In genomic region chr1:30525980-30526651, GRCh38 we compare ENCODE assay signal across 12 cellular contexts.
A peak's percentile ranks its signal among the peaks of the same experiment; 100 is the strongest.
DNase-seq lines count a peak whose midpoint lies in the region; ATAC-seq, FAIRE-seq and TF ChIP-seq lines count a peak whose summit lies in the region.
"Had no signal": no experiment of that assay in that cellular context is flagged by ENCODE, and none has a peak within 500 bp of the region (broad histone marks: within the 10 kb centered on the region; RNA-seq: fewer than 3 reads in every experiment).

No MANE protein-coding gene starts in this region.

- no TSS peak for BruUV-seq in PC-9 (replicated peaks; lab: Mats Ljungman, UMichigan)

- H3K79me2 ChIP-seq in PC-9 (ENCODE audit: low read depth) (no peaks in the 10 kb centered on the region), SK-N-SH (ENCODE audit: insufficient read depth) (no peaks in the 10 kb centered on the region)

- CTCF ChIA-PET in PC-9 (lab: Charles Lee), result interaction anchor here (0.5 kb wide), 1 partner anchor 395 kb away, joined by 3 read pairs; no protein-coding TSS in a partner anchor
- CTCF ChIA-PET in SK-N-SH (lab: Yijun Ruan, JAX), result interaction anchor here (1.2 to 1.5 kb wide), 2 partner anchors 11 to 146 kb away, joined by 3 to 5 read pairs; no protein-coding TSS in a partner anchor

- H3K27me3 ChIP-seq in PC-9 (ENCODE audit: insufficient read depth, low read depth) (no peaks in the 10 kb centered on the region), SK-N-SH (ENCODE audit: insufficient read depth) (no peaks in the 10 kb centered on the region)
- H3K27me3 ChIP-seq: testis had no signal

- no peaks in the 10 kb centered on the region for H3F3A ChIP-seq in PC-9 (ENCODE audit: insufficient read depth, low read depth)
- H3F3A ChIP-seq in SK-N-SH (replicated peaks; ENCODE audit: insufficient read depth), result no peaks in the 10 kb centered on the region

- no peak overlapping the region for H3K9ac ChIP-seq in SK-N-SH

- H4K20me1 ChIP-seq in PC-9 (ENCODE audit: insufficient read depth) (no peaks in the 10 kb centered on the region), SK-N-SH (ENCODE audit: insufficient read depth) (no peaks in the 10 kb centered on the region)

- no peak for TF ChIP-seq RAD21 in SK-N-SH (IDR thresholded peaks at IDR 0.05; ENCODE audit: low read length)

- 31% methylated on average over 7 of the region's 9 CpGs for WGBS in SK-N-SH (ENCODE audit: low lambda C conversion rate)

- intact Hi-C loops in PC-9 (cut with micrococcal nuclease; ENCODE audit: unreplicated experiment) (loop anchor here (10.0 kb wide), 1 partner anchor 169 kb away; no protein-coding TSS in a partner anchor), posterior vena cava (cut with DNase I) (no loop called here)

- H3K9me2 ChIP-seq in PC-9 (ENCODE audit: insufficient read depth) (no peaks in the 10 kb centered on the region), SK-N-SH (no peaks in the 10 kb centered on the region)

- ATAC-seq in HG02588 (IDR thresholded peaks at IDR 0.05; ENCODE audit: unreplicated experiment), result no peak

- no peak overlapping the region; the same call in 1 of the 2 replicates for H3K27ac ChIP-seq in PC-9
- H3K27ac ChIP-seq in SK-N-SH (ENCODE audit: low read depth in 2 of 2, low read length in 1 of 2), result no peak overlapping the region
- H3K27ac ChIP-seq: testis had no signal

- TF ChIP-seq POLR2A in GM12892 (IDR thresholded peaks at IDR 0.05; ENCODE audit: low read depth, low read length), result no peak

- TF ChIP-seq EP300 in SK-N-SH (IDR thresholded peaks at IDR 0.05; ENCODE audit: borderline replicate concordance in 1 of 2, low read depth in 1 of 2, low read length in 1 of 2), result no peak

- H3K4me3 ChIP-seq in PC-9 (no peak overlapping the region), fibroblast of the aortic adventitia (ENCODE audit: low read depth, low read length) (no peak overlapping the region), SK-N-SH (ENCODE audit: low read depth in 2 of 2, low read length in 1 of 2) (no peak overlapping the region)
- H3K4me3 ChIP-seq: skin epidermis, testis had no signal

- H2AFZ ChIP-seq in PC-9 (no peak overlapping the region), SK-N-SH (ENCODE audit: low read depth) (no peak overlapping the region)

- TF ChIP-seq CTCF in PC-9 (conservative IDR thresholded peaks at IDR 0.05) (no peak; the same call in 1 of the 2 replicates), fibroblast of the aortic adventitia (IDR thresholded peaks at IDR 0.05; ENCODE audit: insufficient read depth, low read length) (no peak), SK-N-SH (IDR thresholded peaks at IDR 0.05) (no peak)

- peak; percentile 90 for DNase-seq in EH (ENCODE audit: low read depth)
- peak; percentile 65 to 72 for DNase-seq in PC-9
- DNase-seq in fibroblast of the aortic adventitia (ENCODE audit: low read depth), result peak; percentile 55
- DNase-seq in posterior vena cava (ENCODE audit: low spot score), result peak; percentile 73
- DNase-seq in GM12892 (ENCODE audit: insufficient read length), result no peak
- DNase-seq in SK-N-SH, result no peak
- DNase-seq in GM19238 (ENCODE audit: insufficient read length, low spot score), result no peak
- DNase-seq: activated naive CD8-positive, alpha-beta T cell treated with anti-CD3 and anti-CD28 coated beads for 36 hours; testis had no signal

- H3K36me3 ChIP-seq in PC-9 (ENCODE audit: low read depth), result no peaks in the 10 kb centered on the region
- H3K36me3 ChIP-seq in SK-N-SH (replicated peaks in 1 of 2; ENCODE audit: control insufficient read depth in 1 of 2, insufficient read depth in 2 of 2, low read length in 1 of 2), result no peaks in the 10 kb centered on the region

- no peak for FAIRE-seq in GM12892 (lab: Jason Lieb, UNC)
- FAIRE-seq: H1 had no signal

- H3K9me3 ChIP-seq in PC-9 (ENCODE audit: insufficient read depth, low read depth) (no peaks in the 10 kb centered on the region), SK-N-SH (no peaks in the 10 kb centered on the region)
- H3K9me3 ChIP-seq: testis had no signal

- POLR2A ChIA-PET in PC-9 (lab: Charles Lee; ENCODE audit: unreplicated experiment), result interaction anchor here (0.7 kb wide), 1 partner anchor 11 kb away, joined by 8 read pairs; no protein-coding TSS in a partner anchor
- POLR2A ChIA-PET in SK-N-SH (lab: Yijun Ruan, JAX), result no interaction called here

- H3K4me2 ChIP-seq in PC-9 (peak overlapping the region; percentile 58), SK-N-SH (no peak overlapping the region)

- H3K4me1 ChIP-seq in PC-9 (replicated peaks; ENCODE audit: insufficient read depth), result peaks cover 23% of the 10 kb centered on the region
- no peaks in the 10 kb centered on the region; a peak in 2 of 4 replicates for H3K4me1 ChIP-seq in SK-N-SH (ENCODE audit: control insufficient read depth in 1 of 2, insufficient read depth in 2 of 2, low read depth in 1 of 2, low read length in 1 of 2)
- H3K4me1 ChIP-seq: testis had no signal

TF ChIP-seq in SK-N-SH, 30 proteins besides CTCF, POLR2A, EP300 and RAD21:
- no peak for TF ChIP-seq RFX5 (IDR thresholded peaks at IDR 0.05; ENCODE audit: low read length)
- no peak for TF ChIP-seq RXRA (IDR thresholded peaks at IDR 0.05; ENCODE audit: borderline replicate concordance, low read depth)
- TF ChIP-seq NFIC (IDR thresholded peaks at IDR 0.05; ENCODE audit: borderline replicate concordance), result no peak
- TF ChIP-seq, protein P1, sequence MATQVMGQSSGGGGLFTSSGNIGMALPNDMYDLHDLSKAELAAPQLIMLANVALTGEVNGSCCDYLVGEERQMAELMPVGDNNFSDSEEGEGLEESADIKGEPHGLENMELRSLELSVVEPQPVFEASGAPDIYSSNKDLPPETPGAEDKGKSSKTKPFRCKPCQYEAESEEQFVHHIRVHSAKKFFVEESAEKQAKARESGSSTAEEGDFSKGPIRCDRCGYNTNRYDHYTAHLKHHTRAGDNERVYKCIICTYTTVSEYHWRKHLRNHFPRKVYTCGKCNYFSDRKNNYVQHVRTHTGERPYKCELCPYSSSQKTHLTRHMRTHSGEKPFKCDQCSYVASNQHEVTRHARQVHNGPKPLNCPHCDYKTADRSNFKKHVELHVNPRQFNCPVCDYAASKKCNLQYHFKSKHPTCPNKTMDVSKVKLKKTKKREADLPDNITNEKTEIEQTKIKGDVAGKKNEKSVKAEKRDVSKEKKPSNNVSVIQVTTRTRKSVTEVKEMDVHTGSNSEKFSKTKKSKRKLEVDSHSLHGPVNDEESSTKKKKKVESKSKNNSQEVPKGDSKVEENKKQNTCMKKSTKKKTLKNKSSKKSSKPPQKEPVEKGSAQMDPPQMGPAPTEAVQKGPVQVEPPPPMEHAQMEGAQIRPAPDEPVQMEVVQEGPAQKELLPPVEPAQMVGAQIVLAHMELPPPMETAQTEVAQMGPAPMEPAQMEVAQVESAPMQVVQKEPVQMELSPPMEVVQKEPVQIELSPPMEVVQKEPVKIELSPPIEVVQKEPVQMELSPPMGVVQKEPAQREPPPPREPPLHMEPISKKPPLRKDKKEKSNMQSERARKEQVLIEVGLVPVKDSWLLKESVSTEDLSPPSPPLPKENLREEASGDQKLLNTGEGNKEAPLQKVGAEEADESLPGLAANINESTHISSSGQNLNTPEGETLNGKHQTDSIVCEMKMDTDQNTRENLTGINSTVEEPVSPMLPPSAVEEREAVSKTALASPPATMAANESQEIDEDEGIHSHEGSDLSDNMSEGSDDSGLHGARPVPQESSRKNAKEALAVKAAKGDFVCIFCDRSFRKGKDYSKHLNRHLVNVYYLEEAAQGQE (IDR thresholded peaks at IDR 0.05; ENCODE audit: low read depth, low read length), result no peak
- no peak for TF ChIP-seq RCOR1 (IDR thresholded peaks at IDR 0.05; ENCODE audit: low read length)
- TF ChIP-seq MEF2A (IDR thresholded peaks at IDR 0.05; ENCODE audit: borderline replicate concordance, low read depth), result no peak
- TF ChIP-seq, protein P2, sequence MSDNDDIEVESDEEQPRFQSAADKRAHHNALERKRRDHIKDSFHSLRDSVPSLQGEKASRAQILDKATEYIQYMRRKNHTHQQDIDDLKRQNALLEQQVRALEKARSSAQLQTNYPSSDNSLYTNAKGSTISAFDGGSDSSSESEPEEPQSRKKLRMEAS (IDR thresholded peaks at IDR 0.05; ENCODE audit: low read depth), result no peak
- TF ChIP-seq, protein P3, sequence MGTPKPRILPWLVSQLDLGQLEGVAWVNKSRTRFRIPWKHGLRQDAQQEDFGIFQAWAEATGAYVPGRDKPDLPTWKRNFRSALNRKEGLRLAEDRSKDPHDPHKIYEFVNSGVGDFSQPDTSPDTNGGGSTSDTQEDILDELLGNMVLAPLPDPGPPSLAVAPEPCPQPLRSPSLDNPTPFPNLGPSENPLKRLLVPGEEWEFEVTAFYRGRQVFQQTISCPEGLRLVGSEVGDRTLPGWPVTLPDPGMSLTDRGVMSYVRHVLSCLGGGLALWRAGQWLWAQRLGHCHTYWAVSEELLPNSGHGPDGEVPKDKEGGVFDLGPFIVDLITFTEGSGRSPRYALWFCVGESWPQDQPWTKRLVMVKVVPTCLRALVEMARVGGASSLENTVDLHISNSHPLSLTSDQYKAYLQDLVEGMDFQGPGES (IDR thresholded peaks at IDR 0.05; ENCODE audit: low read depth, low read length), result no peak
- TF ChIP-seq USF1 (IDR thresholded peaks at IDR 0.05; ENCODE audit: borderline replicate concordance, low read depth), result no peak
- no peak for TF ChIP-seq SIN3A (IDR thresholded peaks at IDR 0.05; ENCODE audit: borderline replicate concordance, low read depth, low read length)
- no peak for TF ChIP-seq MXI1 (IDR thresholded peaks at IDR 0.05; ENCODE audit: low read depth, low read length)
- TF ChIP-seq GABPA (IDR thresholded peaks at IDR 0.05; ENCODE audit: low read depth), result no peak
- no peak for TF ChIP-seq SMC3 (IDR thresholded peaks at IDR 0.05; ENCODE audit: low read depth, low read length)
- no peak for TF ChIP-seq ELF1 (IDR thresholded peaks at IDR 0.05)

Comparison
In these comparisons a context has a peak if more than half of its experiments do, and no peak if none do; other contexts are left out.
1. DNase-seq: peak in EH (single experiment), PC-9 (2 of 2), fibroblast of the aortic adventitia (single experiment) and posterior vena cava (single experiment); none in GM12892 (single experiment), SK-N-SH (single experiment) and GM19238 (single experiment).